19 cellular contexts compared by ENCODE assay signal in genomic region chr2:43088148-43089073, GRCh38.
DNase-seq lines count a peak whose midpoint lies in the region; ATAC-seq and TF ChIP-seq lines count a peak whose summit lies in the region.
"Had no signal": no experiment of that assay in that cellular context is flagged by ENCODE, and none has a peak within 500 bp of the region (broad histone marks: within the 10 kb centered on the region; RNA-seq: fewer than 3 reads in every experiment).

No MANE protein-coding gene starts in this region.

- intact Hi-C loops in breast epithelium (cut with DNase I; ENCODE audit: low total_unique reads), result loop anchor here (10.0 kb wide), 1 partner anchor 54 kb away; no protein-coding TSS in a partner anchor
- intact Hi-C loops in left lung (cut with DNase I), result no loop called here

- H3K4me1 ChIP-seq in breast epithelium, result peaks cover 20 to 27% of the 10 kb centered on the region in 2 donors
- H3K4me1 ChIP-seq in left lung, result peaks cover 25 to 41% of the 10 kb centered on the region in 2 donors
- peaks cover 41% of the 10 kb centered on the region for H3K4me1 ChIP-seq in stomach smooth muscle (ENCODE audit: control insufficient read depth, insufficient read depth, low read length)
- H3K4me1 ChIP-seq: HAP-1 had no signal

- DNase-seq in NCI-H226 (peak; percentile 38), breast epithelium (ENCODE audit: low spot score in 2 of 2) (no peak), left lung (no peak), hippocampal formation (lab: John Stamatoyannopoulos, UW) (no peak), NCI-H1048 (lab: John Stamatoyannopoulos, UW) (no peak), DMS114 treated with DMSO at 0.1 percent for 48 hours (lab: John Stamatoyannopoulos, UW; ENCODE audit: unreplicated experiment) (no peak)
- no peak for DNase-seq in activated CD4-positive, alpha-beta T cell treated with anti-CD3 and anti-CD28 coated beads, Interleukin-2, amount 50 U/mL, for 48 hours
- DNase-seq: activated CD4-positive, alpha-beta T cell treated with anti-CD3 and anti-CD28 coated beads, Interleukin-2, amount 50 U/mL, for 1 hour; activated naive CD4-positive, alpha-beta T cell treated with Interleukin-2 at 50 U/mL for 16 hours; CD8-positive, alpha-beta memory T cell; dermis blood vessel endothelial cell; hypothalamus; KBM-7; naive B cell; NCI-H2029 treated with DMSO at 0.1 percent for 48 hours; stimulated activated CD4-positive, alpha-beta T cell treated with anti-CD3 and anti-CD28 coated beads, Interleukin-1b, Interleukin-23, amount 100 ng/mL, for 48 hours; stimulated activated naive B cell treated with anti-CD40 and anti-IgM and Interleukin-4, amounts not matched to agents 10 μg/mL and 1 μg/mL and 100 μg/mL, for 72 hours had no signal

- no peak for TF ChIP-seq POLR2A in breast epithelium (IDR thresholded peaks at IDR 0.05)

- H3K27me3 ChIP-seq in breast epithelium (no peaks in the 10 kb centered on the region), left lung (no peaks in the 10 kb centered on the region), stomach smooth muscle (ENCODE audit: control insufficient read depth in 1 of 2, insufficient read depth in 2 of 2, low read length in 2 of 2) (no peaks in the 10 kb centered on the region)

- H3K9ac ChIP-seq in stomach smooth muscle (ENCODE audit: low read length in 2 of 2), result no peak overlapping the region

- H3K36me3 ChIP-seq in breast epithelium (no peaks in the 10 kb centered on the region), left lung (no peaks in the 10 kb centered on the region), stomach smooth muscle (ENCODE audit: control insufficient read depth in 2 of 2, insufficient read depth in 2 of 2, low read length in 2 of 2) (no peaks in the 10 kb centered on the region)
- H3K36me3 ChIP-seq: HAP-1 had no signal

- TF ChIP-seq CTCF in breast epithelium (IDR thresholded peaks at IDR 0.05), result no peak
- TF ChIP-seq CTCF in left lung (IDR thresholded peaks at IDR 0.05), result no peak

- H3K4me3 ChIP-seq in breast epithelium, result no peak overlapping the region
- no peak overlapping the region for H3K4me3 ChIP-seq in left lung
- H3K4me3 ChIP-seq in stomach smooth muscle (ENCODE audit: low read length in 2 of 2), result no peak overlapping the region
- H3K4me3 ChIP-seq: HAP-1 had no signal

- peaks cover 7 to 9% of the 10 kb centered on the region in 2 donors for H3K9me3 ChIP-seq in breast epithelium
- H3K9me3 ChIP-seq in left lung, result peaks cover 0 to 10% of the 10 kb centered on the region in 2 donors
- H3K9me3 ChIP-seq in stomach smooth muscle (ENCODE audit: control insufficient read depth in 2 of 2, low read length in 2 of 2), result peaks cover 0 to 2% of the 10 kb centered on the region in 2 donors
- H3K9me3 ChIP-seq: HAP-1 had no signal

- H3K27ac ChIP-seq in breast epithelium (peak overlapping the region; percentile 93 to 99), left lung (no peak overlapping the region), stomach smooth muscle (ENCODE audit: low read length) (peak overlapping the region; percentile 89)

- peak; percentile 15 for ATAC-seq in left lung
- ATAC-seq: stimulated activated naive B cell treated with anti-CD40 and anti-IgM and Interleukin-4, amounts not matched to agents 10 μg/mL and 1 μg/mL and 100 μg/mL, for 72 hours had no signal

Comparison
In these comparisons a context has a peak if more than half of its experiments do, and no peak if none do; other contexts are left out.
1. H3K27ac ChIP-seq: peak in breast epithelium (2 of 2) and stomach smooth muscle (single experiment); none in left lung (0 of 2).